In the genomic region with DNA sequence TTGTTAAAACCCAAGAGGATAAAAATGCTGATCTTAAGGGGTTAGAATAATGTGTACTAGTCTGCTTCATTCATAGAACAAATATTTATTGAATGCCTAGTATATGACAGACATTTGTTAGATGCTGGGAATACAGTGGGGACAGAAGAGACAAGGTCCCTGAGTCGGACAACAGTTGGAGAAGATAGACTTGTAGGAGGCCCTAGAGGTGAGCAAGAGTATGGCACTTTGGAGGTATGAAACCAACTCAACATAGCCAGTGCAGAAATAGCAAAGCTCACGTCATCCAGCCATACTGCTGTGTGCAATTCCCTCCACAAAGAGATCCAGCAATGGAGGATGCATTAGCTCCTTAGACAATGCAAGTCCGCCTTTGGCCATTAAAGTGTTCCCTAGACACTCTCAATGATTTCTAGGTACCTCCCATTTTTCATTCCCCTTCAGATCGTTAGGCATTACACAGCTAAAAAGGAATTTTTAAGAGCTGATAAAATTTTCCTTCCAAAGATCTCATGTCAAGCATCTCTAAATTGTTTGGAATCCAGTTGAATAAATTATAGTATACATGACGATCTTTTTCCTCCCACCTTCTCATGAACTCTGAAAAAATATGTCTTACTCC, we compare ENCODE assay signal across 1 cellular context.
TF ChIP-seq lines count a peak whose summit lies in the region.

No MANE protein-coding gene starts in this region.

TF ChIP-seq in GM23338, 12 proteins besides CTCF, POLR2A, EP300 and RAD21 (continued from another document):
- TF ChIP-seq, protein P1, sequence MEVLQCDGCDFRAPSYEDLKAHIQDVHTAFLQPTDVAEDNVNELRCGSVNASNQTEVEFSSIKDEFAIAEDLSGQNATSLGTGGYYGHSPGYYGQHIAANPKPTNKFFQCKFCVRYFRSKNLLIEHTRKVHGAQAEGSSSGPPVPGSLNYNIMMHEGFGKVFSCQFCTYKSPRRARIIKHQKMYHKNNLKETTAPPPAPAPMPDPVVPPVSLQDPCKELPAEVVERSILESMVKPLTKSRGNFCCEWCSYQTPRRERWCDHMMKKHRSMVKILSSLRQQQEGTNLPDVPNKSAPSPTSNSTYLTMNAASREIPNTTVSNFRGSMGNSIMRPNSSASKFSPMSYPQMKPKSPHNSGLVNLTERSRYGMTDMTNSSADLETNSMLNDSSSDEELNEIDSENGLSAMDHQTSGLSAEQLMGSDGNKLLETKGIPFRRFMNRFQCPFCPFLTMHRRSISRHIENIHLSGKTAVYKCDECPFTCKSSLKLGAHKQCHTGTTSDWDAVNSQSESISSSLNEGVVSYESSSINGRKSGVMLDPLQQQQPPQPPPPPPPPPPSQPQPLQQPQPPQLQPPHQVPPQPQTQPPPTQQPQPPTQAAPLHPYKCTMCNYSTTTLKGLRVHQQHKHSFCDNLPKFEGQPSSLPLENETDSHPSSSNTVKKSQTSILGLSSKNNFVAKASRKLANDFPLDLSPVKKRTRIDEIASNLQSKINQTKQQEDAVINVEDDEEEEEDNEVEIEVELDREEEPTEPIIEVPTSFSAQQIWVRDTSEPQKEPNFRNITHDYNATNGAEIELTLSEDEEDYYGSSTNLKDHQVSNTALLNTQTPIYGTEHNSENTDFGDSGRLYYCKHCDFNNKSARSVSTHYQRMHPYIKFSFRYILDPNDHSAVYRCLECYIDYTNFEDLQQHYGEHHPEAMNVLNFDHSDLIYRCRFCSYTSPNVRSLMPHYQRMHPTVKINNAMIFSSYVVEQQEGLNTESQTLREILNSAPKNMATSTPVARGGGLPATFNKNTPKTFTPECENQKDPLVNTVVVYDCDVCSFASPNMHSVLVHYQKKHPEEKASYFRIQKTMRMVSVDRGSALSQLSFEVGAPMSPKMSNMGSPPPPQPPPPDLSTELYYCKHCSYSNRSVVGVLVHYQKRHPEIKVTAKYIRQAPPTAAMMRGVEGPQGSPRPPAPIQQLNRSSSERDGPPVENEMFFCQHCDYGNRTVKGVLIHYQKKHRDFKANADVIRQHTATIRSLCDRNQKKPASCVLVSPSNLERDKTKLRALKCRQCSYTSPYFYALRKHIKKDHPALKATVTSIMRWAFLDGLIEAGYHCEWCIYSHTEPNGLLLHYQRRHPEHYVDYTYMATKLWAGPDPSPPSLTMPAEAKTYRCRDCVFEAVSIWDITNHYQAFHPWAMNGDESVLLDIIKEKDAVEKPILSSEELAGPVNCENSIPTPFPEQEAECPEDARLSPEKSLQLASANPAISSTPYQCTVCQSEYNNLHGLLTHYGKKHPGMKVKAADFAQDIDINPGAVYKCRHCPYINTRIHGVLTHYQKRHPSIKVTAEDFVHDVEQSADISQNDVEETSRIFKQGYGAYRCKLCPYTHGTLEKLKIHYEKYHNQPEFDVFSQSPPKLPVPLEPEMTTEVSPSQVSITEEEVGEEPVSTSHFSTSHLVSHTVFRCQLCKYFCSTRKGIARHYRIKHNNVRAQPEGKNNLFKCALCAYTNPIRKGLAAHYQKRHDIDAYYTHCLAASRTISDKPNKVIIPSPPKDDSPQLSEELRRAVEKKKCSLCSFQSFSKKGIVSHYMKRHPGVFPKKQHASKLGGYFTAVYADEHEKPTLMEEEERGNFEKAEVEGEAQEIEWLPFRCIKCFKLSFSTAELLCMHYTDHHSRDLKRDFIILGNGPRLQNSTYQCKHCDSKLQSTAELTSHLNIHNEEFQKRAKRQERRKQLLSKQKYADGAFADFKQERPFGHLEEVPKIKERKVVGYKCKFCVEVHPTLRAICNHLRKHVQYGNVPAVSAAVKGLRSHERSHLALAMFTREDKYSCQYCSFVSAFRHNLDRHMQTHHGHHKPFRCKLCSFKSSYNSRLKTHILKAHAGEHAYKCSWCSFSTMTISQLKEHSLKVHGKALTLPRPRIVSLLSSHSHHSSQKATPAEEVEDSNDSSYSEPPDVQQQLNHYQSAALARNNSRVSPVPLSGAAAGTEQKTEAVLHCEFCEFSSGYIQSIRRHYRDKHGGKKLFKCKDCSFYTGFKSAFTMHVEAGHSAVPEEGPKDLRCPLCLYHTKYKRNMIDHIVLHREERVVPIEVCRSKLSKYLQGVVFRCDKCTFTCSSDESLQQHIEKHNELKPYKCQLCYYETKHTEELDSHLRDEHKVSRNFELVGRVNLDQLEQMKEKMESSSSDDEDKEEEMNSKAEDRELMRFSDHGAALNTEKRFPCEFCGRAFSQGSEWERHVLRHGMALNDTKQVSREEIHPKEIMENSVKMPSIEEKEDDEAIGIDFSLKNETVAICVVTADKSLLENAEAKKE (CRISPR knock-in tag; IDR thresholded peaks at IDR 0.05), result no peak
- no peak for TF ChIP-seq EZH2phosphoT487 (IDR thresholded peaks at IDR 0.05; ENCODE audit: unreplicated experiment)
- no peak for TF ChIP-seq STAT1 (IDR thresholded peaks at IDR 0.05; ENCODE audit: unreplicated experiment)
- TF ChIP-seq ZNF114 (CRISPR knock-in tag; IDR thresholded peaks at IDR 0.05), result no peak
- no peak for TF ChIP-seq POLR2AphosphoS5 (IDR thresholded peaks at IDR 0.05; ENCODE audit: low read depth)
- TF ChIP-seq, protein P2, sequence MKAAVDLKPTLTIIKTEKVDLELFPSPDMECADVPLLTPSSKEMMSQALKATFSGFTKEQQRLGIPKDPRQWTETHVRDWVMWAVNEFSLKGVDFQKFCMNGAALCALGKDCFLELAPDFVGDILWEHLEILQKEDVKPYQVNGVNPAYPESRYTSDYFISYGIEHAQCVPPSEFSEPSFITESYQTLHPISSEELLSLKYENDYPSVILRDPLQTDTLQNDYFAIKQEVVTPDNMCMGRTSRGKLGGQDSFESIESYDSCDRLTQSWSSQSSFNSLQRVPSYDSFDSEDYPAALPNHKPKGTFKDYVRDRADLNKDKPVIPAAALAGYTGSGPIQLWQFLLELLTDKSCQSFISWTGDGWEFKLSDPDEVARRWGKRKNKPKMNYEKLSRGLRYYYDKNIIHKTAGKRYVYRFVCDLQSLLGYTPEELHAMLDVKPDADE (IDR thresholded peaks at IDR 0.05), result no peak
